In the genomic region with DNA sequence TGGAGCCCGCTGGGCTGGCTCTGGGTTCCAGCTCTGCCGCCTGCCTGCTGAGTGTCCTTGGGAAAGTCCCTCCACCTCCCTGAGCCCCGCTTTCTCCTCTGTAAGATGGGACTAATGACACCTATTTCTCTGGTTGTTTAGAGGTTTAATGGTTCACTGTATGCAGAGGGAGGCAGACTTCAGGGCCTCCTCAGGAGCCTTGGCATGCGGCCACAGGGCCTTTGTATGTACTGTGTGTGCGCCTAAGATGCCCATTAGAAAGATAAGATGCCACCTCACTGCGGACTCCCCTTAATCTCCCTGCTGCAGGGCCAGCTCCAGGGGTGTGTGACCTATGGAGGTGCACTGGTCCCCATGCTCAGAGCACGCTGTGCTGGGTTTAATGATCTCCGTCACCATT, we compare ENCODE assay signal across 1 cellular context.
A peak's percentile ranks its signal among the peaks of the same experiment; 100 is the strongest.
TF ChIP-seq lines count a peak whose summit lies in the region.

No MANE protein-coding gene starts in this region.

TF ChIP-seq in K562, 482 proteins besides CTCF, POLR2A, EP300 and RAD21:
- TF ChIP-seq TSHZ1 (CRISPR knock-in tag; IDR thresholded peaks at IDR 0.05) (no peak), RBM25 (IDR thresholded peaks at IDR 0.05; ENCODE audit: low read depth, low read length, severe bottlenecking) (peak; percentile 79)
